19 cellular contexts compared by ENCODE assay signal in genomic region chr2:128389521-128389920, GRCh38.
DNase-seq lines count a peak whose midpoint lies in the region; ATAC-seq and TF ChIP-seq lines count a peak whose summit lies in the region.
"Had no signal": no experiment of that assay in that cellular context is flagged by ENCODE, and none has a peak within 500 bp of the region (broad histone marks: within the 10 kb centered on the region; RNA-seq: fewer than 3 reads in every experiment).

No MANE protein-coding gene starts in this region.

- H3K4me3 Mint-ChIP-seq in H9 (no peak overlapping the region), mesothelial cell of epicardium (no peak overlapping the region)
- H3K4me3 Mint-ChIP-seq: activated B cell treated with CpG ODN at 0.5 μM for 24 hours; CD8-positive, alpha-beta memory T cell; stimulated activated naive B cell treated with anti-CD40 and anti-IgM and Interleukin-4, amounts not matched to agents 10 μg/mL and 1 μg/mL and 100 μg/mL, for 72 hours had no signal

- no peaks in the 10 kb centered on the region; the same call in 1 of the 2 replicates for H3K4me1 ChIP-seq in H9 (ENCODE audit: insufficient read depth, low read length)
- H3K4me1 ChIP-seq in suprapubic skin: peaks cover 5% of the 10 kb centered on the region

- no peak overlapping the region for H3K9ac ChIP-seq in H9 (ENCODE audit: extremely low read depth, insufficient read length, low read length)
- H3K9ac ChIP-seq: GM23248, KMS-11 had no signal

- DNase-seq in H9 (peak; percentile 30), brain pericyte (ENCODE audit: low read depth, low spot score) (peak; percentile 27), mesothelial cell of epicardium (ENCODE audit: low spot score in 2 of 2, unreplicated experiment in 2 of 2) (no peak), suprapubic skin (ENCODE audit: low spot score in 2 of 2) (peak; percentile 13 to 53), T-helper 9 cell (no peak), anterior cingulate cortex (lab: John Stamatoyannopoulos, UW) (no peak)
- DNase-seq: activated B cell treated with CpG ODN at 0.5 μM for 24 hours; activated CD4-positive, alpha-beta T cell treated with anti-CD3 and anti-CD28 coated beads, Interleukin-2, amount 50 U/mL, for 48 hours; DMS153; GM23248; NCI-H1436; OCI-M1; retina; stimulated activated CD4-positive, alpha-beta T cell treated with anti-CD3 and anti-CD28 coated beads, Interleukin-12 subunit alpha, Interleukin-12 subunit beta, amount 100 ng/mL, for 4 hours; stimulated activated CD4-positive, alpha-beta T cell treated with anti-CD3 and anti-CD28 coated beads, Interleukin-4, amount 100 ng/mL, for 24 hours; stimulated activated naive B cell treated with anti-CD40 and anti-IgM and Interleukin-4, amounts not matched to agents 10 μg/mL and 1 μg/mL and 100 μg/mL, for 72 hours had no signal

- H3K36me3 ChIP-seq in suprapubic skin: no peaks in the 10 kb centered on the region

- no peak for TF ChIP-seq POLR2A in suprapubic skin (IDR thresholded peaks at IDR 0.05)

- H3K9me3 ChIP-seq in H9 (ENCODE audit: control insufficient read depth, low read depth, low read length) (no peaks in the 10 kb centered on the region), suprapubic skin (no peaks in the 10 kb centered on the region)

- H3K4me1 Mint-ChIP-seq in H9: peaks cover 18 to 21% of the 10 kb centered on the region in 2 experiments
- peaks cover 3% of the 10 kb centered on the region for H3K4me1 Mint-ChIP-seq in mesothelial cell of epicardium
- H3K4me1 Mint-ChIP-seq: activated B cell treated with CpG ODN at 0.5 μM for 24 hours; stimulated activated naive B cell treated with anti-CD40 and anti-IgM and Interleukin-4, amounts not matched to agents 10 μg/mL and 1 μg/mL and 100 μg/mL, for 72 hours had no signal

- H3K79me1 ChIP-seq in H9 (ENCODE audit: insufficient read depth, low read depth, low read length, poor library complexity, severe bottlenecking): no peaks in the 10 kb centered on the region

- H3K4me3 ChIP-seq in suprapubic skin: no peak overlapping the region
- H3K4me3 ChIP-seq: GM23248 had no signal

- no peak overlapping the region for H2BK15ac ChIP-seq in H9 (ENCODE audit: low read depth, low read length)

- no peak overlapping the region for H2BK5ac ChIP-seq in H9 (ENCODE audit: insufficient read length, low read length)

- no peaks in the 10 kb centered on the region for H3K79me2 ChIP-seq in H9 (ENCODE audit: insufficient read depth, low read length)

- H3K9me3 Mint-ChIP-seq in H9 (no peaks in the 10 kb centered on the region), mesothelial cell of epicardium (no peaks in the 10 kb centered on the region)
- H3K9me3 Mint-ChIP-seq: activated B cell treated with CpG ODN at 0.5 μM for 24 hours; CD8-positive, alpha-beta memory T cell; stimulated activated naive B cell treated with anti-CD40 and anti-IgM and Interleukin-4, amounts not matched to agents 10 μg/mL and 1 μg/mL and 100 μg/mL, for 72 hours had no signal

- no peak overlapping the region for H3K14ac ChIP-seq in H9 (ENCODE audit: insufficient read depth, low read length)

- H2BK120ac ChIP-seq in H9 (ENCODE audit: low read depth, low read length, poor library complexity, severe bottlenecking): no peak overlapping the region

- no peak overlapping the region for H4K91ac ChIP-seq in H9 (ENCODE audit: insufficient read length, low read depth, low read length)

- H2BK20ac ChIP-seq in H9 (ENCODE audit: low read depth, low read length, poor library complexity, severe bottlenecking): no peak overlapping the region

- no peak overlapping the region for H3T11ph ChIP-seq in H9 (ENCODE audit: low read length)

- H3K36me3 Mint-ChIP-seq in H9 (ENCODE audit: insufficient read depth in 1 of 3, low read depth in 3 of 3) (no peaks in the 10 kb centered on the region), mesothelial cell of epicardium (no peaks in the 10 kb centered on the region)
- H3K36me3 Mint-ChIP-seq: CD8-positive, alpha-beta memory T cell; stimulated activated naive B cell treated with anti-CD40 and anti-IgM and Interleukin-4, amounts not matched to agents 10 μg/mL and 1 μg/mL and 100 μg/mL, for 72 hours had no signal

- H3K18ac ChIP-seq in H9 (ENCODE audit: insufficient read length, low read depth, low read length): no peak overlapping the region

- no peak overlapping the region for H4K8ac ChIP-seq in H9 (replicated peaks; ENCODE audit: insufficient read length, low read depth, low read length)

- no peak overlapping the region for H3K27ac ChIP-seq in H9 (ENCODE audit: insufficient read length, low read depth, low read length)
- H3K27ac ChIP-seq in suprapubic skin: no peak overlapping the region
- H3K27ac ChIP-seq: GM23248, KMS-11 had no signal

- TF ChIP-seq CTCF in H9 (conservative IDR thresholded peaks at IDR 0.05) (no peak), mesothelial cell of epicardium (IDR thresholded peaks at IDR 0.05; ENCODE audit: unreplicated experiment) (no peak), suprapubic skin (IDR thresholded peaks at IDR 0.05) (no peak)

- TF ChIP-seq EP300 in suprapubic skin (IDR thresholded peaks at IDR 0.05): no peak

- H4K5ac ChIP-seq in H9 (ENCODE audit: insufficient read length, low read depth, low read length): no peak overlapping the region

- no peaks in the 10 kb centered on the region for H3K23me2 ChIP-seq in H9 (ENCODE audit: insufficient read length, low read depth, low read length, poor library complexity, severe bottlenecking)

- WGBS in H9 (ENCODE audit: extremely low coverage, insufficient read length, low lambda C conversion rate): no CpG with 5 or more reads among the region's 11 CpGs
- WGBS in suprapubic skin: 40% methylated on average over 2 of the region's 11 CpGs

- ATAC-seq in GM21529 (IDR thresholded peaks at IDR 0.05; ENCODE audit: unreplicated experiment): no peak
- ATAC-seq: stimulated activated naive B cell treated with anti-CD40 and anti-IgM and Interleukin-4, amounts not matched to agents 10 μg/mL and 1 μg/mL and 100 μg/mL, for 72 hours had no signal

- H2BK12ac ChIP-seq in H9 (ENCODE audit: insufficient read length, low read depth, low read length): no peak overlapping the region

- no peak overlapping the region for H3K4ac ChIP-seq in H9 (ENCODE audit: low read depth, low read length)

- no peak overlapping the region for H2AK5ac ChIP-seq in H9 (ENCODE audit: insufficient read length, low read length)

- no peak overlapping the region for H2AFZ ChIP-seq in H9 (ENCODE audit: low read length)
- H2AFZ ChIP-seq: GM23248 had no signal

- H3K27me3 Mint-ChIP-seq in H9 (ENCODE audit: low read depth) (no peaks in the 10 kb centered on the region; the same call in 1 of the 2 replicates), mesothelial cell of epicardium (ENCODE audit: low read depth) (no peaks in the 10 kb centered on the region)
- H3K27me3 Mint-ChIP-seq: activated B cell treated with CpG ODN at 0.5 μM for 24 hours; stimulated activated naive B cell treated with anti-CD40 and anti-IgM and Interleukin-4, amounts not matched to agents 10 μg/mL and 1 μg/mL and 100 μg/mL, for 72 hours had no signal

- no peak overlapping the region for H3K23ac ChIP-seq in H9 (ENCODE audit: insufficient read length, low read depth, low read length)

- peak overlapping the region in 1 of 3 experiments; percentile 36; a peak in 1 of 7 replicates for H3K27ac Mint-ChIP-seq in H9
- H3K27ac Mint-ChIP-seq in mesothelial cell of epicardium: peak overlapping the region; percentile 4
- H3K27ac Mint-ChIP-seq: activated B cell treated with CpG ODN at 0.5 μM for 24 hours; CD8-positive, alpha-beta memory T cell; stimulated activated naive B cell treated with anti-CD40 and anti-IgM and Interleukin-4, amounts not matched to agents 10 μg/mL and 1 μg/mL and 100 μg/mL, for 72 hours had no signal

- H3K56ac ChIP-seq in H9 (ENCODE audit: insufficient read length, low read depth, low read length): no peak overlapping the region

- H4K20me1 ChIP-seq in H9 (ENCODE audit: control insufficient read depth, insufficient read depth, insufficient read length): no peaks in the 10 kb centered on the region

- H3K27me3 ChIP-seq in H9 (ENCODE audit: insufficient read depth, low read length): no peaks in the 10 kb centered on the region
- no peaks in the 10 kb centered on the region for H3K27me3 ChIP-seq in suprapubic skin

- no peak overlapping the region for H3K4me2 ChIP-seq in H9 (ENCODE audit: insufficient read depth, insufficient read length, low read length)
- H3K4me2 ChIP-seq: KMS-11 had no signal

Comparison
In these comparisons a context has a peak if more than half of its experiments do, and no peak if none do; other contexts are left out.
1. DNase-seq: peak in H9 (single experiment), brain pericyte (single experiment) and suprapubic skin (2 of 2); none in mesothelial cell of epicardium (0 of 2), T-helper 9 cell (single experiment) and anterior cingulate cortex (0 of 58).